In the genomic region with DNA sequence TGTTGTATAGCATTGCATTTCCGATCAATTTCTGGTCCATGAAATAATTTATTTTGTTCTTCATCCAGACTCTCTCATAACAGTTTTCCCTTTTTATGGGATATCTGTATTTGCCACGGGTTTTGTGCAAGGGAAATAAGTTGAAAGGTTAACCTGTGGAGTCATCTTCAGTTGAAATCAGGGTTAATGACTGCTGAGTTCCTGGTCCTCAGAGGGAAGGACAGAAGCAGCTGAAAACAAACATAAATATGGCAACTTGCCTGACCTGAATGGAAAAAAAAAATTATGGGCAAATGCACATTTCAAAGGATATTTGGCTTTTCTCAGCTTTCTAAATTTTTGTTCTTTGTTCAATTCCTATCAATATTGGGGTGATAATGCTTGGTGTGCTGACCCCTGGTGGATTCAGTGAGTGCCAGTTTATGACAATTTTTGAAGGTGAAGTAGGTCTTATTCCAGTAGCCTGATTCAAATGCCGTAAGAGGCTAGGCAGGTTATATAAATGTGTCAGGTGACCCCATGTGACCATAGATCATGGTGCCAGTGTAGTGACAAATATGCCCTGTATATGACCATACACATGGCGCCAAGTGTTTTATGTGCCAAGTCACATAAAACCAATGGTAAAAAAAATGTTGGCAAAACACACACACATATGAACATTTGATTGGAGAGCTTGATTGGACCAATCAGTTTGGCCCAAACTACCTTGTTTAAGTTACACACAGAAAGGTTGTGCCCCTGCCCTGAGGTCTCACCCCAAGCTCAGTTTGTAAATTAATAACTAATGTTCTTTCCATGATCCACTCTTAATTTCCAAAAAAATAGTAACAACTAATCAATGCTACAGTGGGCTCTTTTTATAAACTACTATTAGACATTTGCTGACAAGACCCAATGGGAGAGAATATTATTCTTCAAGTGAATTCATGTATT, we compare ENCODE assay signal across 8 cellular contexts. TPM values are rescaled to one million over a fixed set of nuclear protein-coding genes. Genes with fewer than 3 reads are reported as not detected.
DNase-seq lines count a peak whose midpoint lies in the region; ATAC-seq and TF ChIP-seq lines count a peak whose summit lies in the region.

No MANE protein-coding gene starts in this region.

- H3K36me3 ChIP-seq in heart right ventricle (no peaks in the 10 kb centered on the region), parathyroid adenoma (ENCODE audit: control insufficient read depth, insufficient read depth, low read length) (no peaks in the 10 kb centered on the region)

- no peak overlapping the region for H3K4me2 ChIP-seq in parathyroid adenoma (ENCODE audit: low read length)

- DNase-seq in heart right ventricle (no peak), Right ventricle myocardium superior (no peak), NCI-H446 treated with DMSO at 0.1 percent for 48 hours (lab: John Stamatoyannopoulos, UW) (peak; percentile 41), dorsolateral prefrontal cortex (no peak), NCI-H128 (lab: John Stamatoyannopoulos, UW; ENCODE audit: unreplicated experiment) (no peak), occipital lobe (lab: John Stamatoyannopoulos, UW) (no peak)

- no peaks in the 10 kb centered on the region for H3K27me3 ChIP-seq in heart right ventricle
- H3K27me3 ChIP-seq in dorsolateral prefrontal cortex = peaks cover 0 to 4% (median 0%) of the 10 kb centered on the region in 45 donors
- H3K27me3 ChIP-seq in parathyroid adenoma (ENCODE audit: control insufficient read depth, insufficient read depth, low read length) = no peaks in the 10 kb centered on the region

- intact Hi-C loops in heart right ventricle (cut with DNase I) (loop anchor here (2.0 to 10.0 kb wide), 8 partner anchors 85 to 205 kb away; no protein-coding TSS in a partner anchor), Right ventricle myocardium superior (cut with DNase I) (no loop called here), dorsolateral prefrontal cortex (cut with DNase I) (no loop called here)

- H3K9me3 ChIP-seq in heart right ventricle (peaks cover 0 to 9% (median 0%) of the 10 kb centered on the region in 11 donors), parathyroid adenoma (ENCODE audit: control insufficient read depth, low read length) (no peaks in the 10 kb centered on the region)

- peak; percentile 20 to 76 (median 60) for TF ChIP-seq CTCF in heart right ventricle (IDR thresholded peaks at IDR 0.05)
- TF ChIP-seq CTCF in dorsolateral prefrontal cortex (IDR thresholded peaks at IDR 0.05 in 54 of 56, conservative IDR thresholded peaks at IDR 0.05 in 2 of 56; ENCODE audit: low read depth in 1 of 56, partially characterized antibody in 56 of 56) = peak; percentile 25 to 74 (median 51)
- peak; percentile 78 for TF ChIP-seq CTCF in parathyroid adenoma (IDR thresholded peaks at IDR 0.05)

- H3K27ac ChIP-seq in heart right ventricle (no peak overlapping the region), dorsolateral prefrontal cortex (no peak overlapping the region), parathyroid adenoma (no peak overlapping the region)

- no peak overlapping the region for H3K4me3 ChIP-seq in heart right ventricle
- no peak overlapping the region for H3K4me3 ChIP-seq in dorsolateral prefrontal cortex
- H3K4me3 ChIP-seq in parathyroid adenoma (ENCODE audit: low read depth, low read length) = no peak overlapping the region

- ATAC-seq in heart right ventricle (no peak), Right ventricle myocardium superior (ENCODE audit: poor library complexity) (no peak), GM19328 (IDR thresholded peaks at IDR 0.05; ENCODE audit: unreplicated experiment) (no peak)

- WGBS in heart right ventricle, 2 donors = 53 to 57% methylated on average over 4 of the region's 4 CpGs

- H3K79me2 ChIP-seq in parathyroid adenoma = no peaks in the 10 kb centered on the region

- H2AFZ ChIP-seq in parathyroid adenoma = no peak overlapping the region

- no peaks in the 10 kb centered on the region for H3K4me1 ChIP-seq in heart right ventricle
- H3K4me1 ChIP-seq in parathyroid adenoma = no peaks in the 10 kb centered on the region

- H3K9ac ChIP-seq in parathyroid adenoma = no peak overlapping the region

RNA-seq across cellular contexts. Expression of a gene that starts 47.6 kb away (rescaled TPM):
- total RNA-seq in heart right ventricle = 1 to 10 TPM in 7 of 10 donors, under 1 TPM in 3; 0.62 to 3.9 (median 1.7) TPM
- polyA plus RNA-seq in heart right ventricle = 1 to 10 TPM in 1 of 2 donors, under 1 TPM in 1; 0.88 to 3.1 TPM
- total RNA-seq in Right ventricle myocardium superior = 1.00 TPM
- total RNA-seq in dorsolateral prefrontal cortex = 1 to 10 TPM in 50 of 120 experiments, under 1 TPM in 69, not detected in 1; 0.26 to 3.3 (median 0.89) TPM
- total RNA-seq in occipital lobe = 7.8 TPM

Comparison
In these comparisons a context has a peak if more than half of its experiments do, and no peak if none do; other contexts are left out.
1. intact Hi-C loops: an anchor here in heart right ventricle (2.0 to 10.0 kb wide); none called in Right ventricle myocardium superior and dorsolateral prefrontal cortex.